ENCODE assay signal across 22 cellular contexts in genomic region chr4:36835246-36835645, GRCh38.
"Had no signal": no experiment of that assay in that cellular context is flagged by ENCODE, and none has a peak within 500 bp of the region (broad histone marks: within the 10 kb centered on the region; RNA-seq: fewer than 3 reads in every experiment).

No MANE protein-coding gene starts in this region.

- ATAC-seq: activated CD8-positive, alpha-beta T cell treated with anti-CD3 and anti-CD28 coated beads for 36 hours; gastroesophageal sphincter; heart left ventricle; left ventricle myocardium superior had no signal

- H3K27me3 ChIP-seq: cardiac muscle cell, esophagus muscularis mucosa, gastroesophageal sphincter, heart left ventricle, tibial artery, vagina had no signal

- H3K4me3 Mint-ChIP-seq: activated B cell treated with CpG ODN at 0.5 μM for 24 hours; activated CD4-positive, alpha-beta T cell treated with anti-CD3 and anti-CD28 coated beads, Interleukin-2, amount 10 ng/mL, durations not matched to agents 24 days and 14 days; activated CD8-positive, alpha-beta T cell treated with anti-CD3 and anti-CD28 coated beads for 36 hours; activated T-cell treated with anti-CD3 and anti-CD28 coated beads, Interleukin-2, amount 50 U/mL, for 24 hours; dendritic cell treated with granulocyte-macrophage colony-stimulating factor and Interleukin-4, amounts not matched to agents 40 ng/mL and 50 ng/mL, for 4 days had no signal

- H3K36me3 ChIP-seq: cardiac muscle cell, esophagus muscularis mucosa, gastroesophageal sphincter, heart left ventricle, tibial artery, vagina had no signal

- H3K4me1 Mint-ChIP-seq: activated B cell treated with CpG ODN at 0.5 μM for 24 hours; activated CD4-positive, alpha-beta T cell treated with anti-CD3 and anti-CD28 coated beads, Interleukin-2, amount 10 ng/mL, durations not matched to agents 24 days and 14 days had no signal

- H3K27ac ChIP-seq: cardiac muscle cell, esophagus muscularis mucosa, gastroesophageal sphincter, heart left ventricle, tibial artery, vagina had no signal

- H3K4me1 ChIP-seq: esophagus muscularis mucosa, gastroesophageal sphincter, heart left ventricle, tibial artery, vagina had no signal

- H3K27ac Mint-ChIP-seq: activated B cell treated with CpG ODN at 0.5 μM for 24 hours; activated CD4-positive, alpha-beta T cell treated with anti-CD3 and anti-CD28 coated beads, Interleukin-2, amount 10 ng/mL, durations not matched to agents 24 days and 14 days; activated CD8-positive, alpha-beta T cell treated with anti-CD3 and anti-CD28 coated beads for 36 hours; activated T-cell treated with anti-CD3 and anti-CD28 coated beads, Interleukin-2, amount 50 U/mL, for 24 hours; dendritic cell treated with granulocyte-macrophage colony-stimulating factor and Interleukin-4, amounts not matched to agents 40 ng/mL and 50 ng/mL, for 4 days had no signal

- H3K27me3 Mint-ChIP-seq: activated B cell treated with CpG ODN at 0.5 μM for 24 hours; activated CD4-positive, alpha-beta T cell treated with anti-CD3 and anti-CD28 coated beads, Interleukin-2, amount 10 ng/mL, durations not matched to agents 24 days and 14 days; activated CD8-positive, alpha-beta T cell treated with anti-CD3 and anti-CD28 coated beads for 36 hours; activated T-cell treated with anti-CD3 and anti-CD28 coated beads, Interleukin-2, amount 50 U/mL, for 24 hours; dendritic cell treated with granulocyte-macrophage colony-stimulating factor and Interleukin-4, amounts not matched to agents 40 ng/mL and 50 ng/mL, for 4 days had no signal

- DNase-seq: activated B cell treated with CpG ODN at 0.5 μM for 24 hours; activated CD4-positive, alpha-beta T cell treated with anti-CD3 and anti-CD28 coated beads, Interleukin-2, amount 10 ng/mL, durations not matched to agents 24 days and 14 days; activated CD8-positive, alpha-beta T cell treated with anti-CD3 and anti-CD28 coated beads for 36 hours; activated effector memory CD4-positive, alpha-beta T cell treated with Interleukin-2 at 50 U/mL for 16 hours; activated naive CD4-positive, alpha-beta T cell treated with anti-CD3 and anti-CD28 coated beads, Interleukin-2, amount 50 U/mL, for 16 hours; activated T-cell treated with anti-CD3 and anti-CD28 coated beads, Interleukin-2, amount 50 U/mL, for 24 hours; amniotic stem cell; effector CD8-positive, alpha-beta T cell; heart left ventricle; kidney; left ventricle myocardium superior; stimulated activated CD4-positive, alpha-beta T cell treated with anti-CD3 and anti-CD28 coated beads, Interleukin-12 subunit alpha, Interleukin-12 subunit beta, amount 100 ng/mL, for 4 hours; stimulated activated CD4-positive, alpha-beta T cell treated with anti-CD3 and anti-CD28 coated beads, Interleukin-1b, Interleukin-23, amount 100 ng/mL, for 48 hours; stimulated activated CD8-positive, alpha-beta memory T cell treated with anti-CD3 and anti-CD28 coated beads, Interleukin-4, amount 100 ng/mL, for 48 hours; stimulated activated naive CD4-positive, alpha-beta T cell; substantia nigra; tibial artery had no signal

- H3K9me3 ChIP-seq: esophagus muscularis mucosa, gastroesophageal sphincter, heart left ventricle, tibial artery, vagina had no signal

- H3K4me3 ChIP-seq: cardiac muscle cell, esophagus muscularis mucosa, gastroesophageal sphincter, heart left ventricle, tibial artery, vagina had no signal

- H3K9me3 Mint-ChIP-seq: activated B cell treated with CpG ODN at 0.5 μM for 24 hours; activated CD4-positive, alpha-beta T cell treated with anti-CD3 and anti-CD28 coated beads, Interleukin-2, amount 10 ng/mL, durations not matched to agents 24 days and 14 days; activated CD8-positive, alpha-beta T cell treated with anti-CD3 and anti-CD28 coated beads for 36 hours; activated T-cell treated with anti-CD3 and anti-CD28 coated beads, Interleukin-2, amount 50 U/mL, for 24 hours; dendritic cell treated with granulocyte-macrophage colony-stimulating factor and Interleukin-4, amounts not matched to agents 40 ng/mL and 50 ng/mL, for 4 days had no signal
